Comparison of ENCODE assay signal across 14 cellular contexts in genomic region chr6:116326392-116326717, GRCh38.
"Had no signal": no experiment of that assay in that cellular context is flagged by ENCODE, and none has a peak within 500 bp of the region (broad histone marks: within the 10 kb centered on the region; RNA-seq: fewer than 3 reads in every experiment).

No MANE protein-coding gene starts in this region.

- H3K4me3 ChIP-seq: breast epithelium, pancreas, stomach had no signal

- DNase-seq: activated effector memory CD4-positive, alpha-beta T cell treated with Interleukin-2 at 50 U/mL for 16 hours; effector CD4-positive, alpha-beta T cell; hippocampal formation; mammary epithelial cell; pancreas; SHP77; stimulated activated CD4-positive, alpha-beta T cell treated with anti-CD3 and anti-CD28 coated beads, Interleukin-15, amount 100 ng/mL, for 24 hours; stimulated activated CD4-positive, alpha-beta T cell treated with anti-CD3 and anti-CD28 coated beads, Interleukin-4, amount 100 ng/mL, for 24 hours; stomach; T-helper 2 cell; trophoblast cell had no signal

- H3K27me3 ChIP-seq: breast epithelium, pancreas, stomach had no signal

- H3K36me3 ChIP-seq: breast epithelium, pancreas, stomach had no signal

- H3K27ac ChIP-seq: breast epithelium, pancreas had no signal

- H3K27ac Mint-ChIP-seq: activated naive CD8-positive, alpha-beta T cell had no signal

- H3K27me3 Mint-ChIP-seq: activated naive CD8-positive, alpha-beta T cell had no signal

- H3K9me3 Mint-ChIP-seq: neural crest cell had no signal

- H3K9me3 ChIP-seq: breast epithelium, pancreas, stomach had no signal

- H3K4me1 ChIP-seq: breast epithelium, pancreas had no signal

- H3K4me3 Mint-ChIP-seq: activated naive CD8-positive, alpha-beta T cell; neural crest cell had no signal
